12 cellular contexts compared by ENCODE assay signal in the genomic region with DNA sequence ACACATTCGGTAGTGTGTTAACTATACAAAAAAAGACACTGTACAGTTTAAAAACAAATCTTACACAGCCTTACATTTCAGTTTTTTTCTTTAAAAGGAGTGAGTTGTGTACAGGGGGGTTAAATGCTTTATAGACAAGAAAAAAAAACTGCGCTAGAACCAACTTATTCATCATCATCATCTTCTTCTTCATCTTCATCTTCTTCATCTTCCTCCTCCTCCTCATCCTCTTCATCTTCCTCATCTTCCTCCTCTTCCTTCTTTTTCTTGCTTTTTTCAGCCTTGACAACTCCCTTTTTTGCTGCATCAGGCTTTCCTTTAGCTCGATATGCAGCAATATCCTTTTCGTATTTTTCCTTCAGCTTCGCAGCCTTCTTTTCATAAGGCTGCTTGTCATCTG. TPM values are rescaled to one million over a fixed set of nuclear protein-coding genes. Genes with fewer than 3 reads are reported as not detected.
DNase-seq lines count a peak whose midpoint lies in the region; ATAC-seq, FAIRE-seq and TF ChIP-seq lines count a peak whose summit lies in the region.
"Not testable (repeated sequence)": the region's sequence is repeated elsewhere in the genome, so short reads cannot be mapped to it uniquely, and the experiment has no call there.
"Had no signal": no experiment of that assay in that cellular context is flagged by ENCODE, and none has a peak within 500 bp of the region (broad histone marks: within the 10 kb centered on the region; RNA-seq: fewer than 3 reads in every experiment).

No MANE protein-coding gene starts in this region.

- H3K4me3 ChIP-seq in A673 (ENCODE audit: low read depth, low read length, poor library complexity, severe bottlenecking); HEK293 (ENCODE audit: low read depth, low read length); OCI-LY7 (ENCODE audit: low read depth, low read length, poor library complexity, severe bottlenecking); PC-9; GM12878; endothelial cell of umbilical vein (replicated peaks in 1 of 3; ENCODE audit: insufficient read depth in 1 of 3, low read depth in 1 of 3, low read length in 3 of 3): not testable (repeated sequence)

- H3K4me1 ChIP-seq in A673 (ENCODE audit: insufficient read depth, low read length, poor library complexity, severe bottlenecking); HEK293 (ENCODE audit: control insufficient read depth, insufficient read depth, low read length); OCI-LY7 (ENCODE audit: insufficient read depth, low read length, poor library complexity, severe bottlenecking); PC-9 (replicated peaks; ENCODE audit: insufficient read depth); GM12878 (ENCODE audit: control insufficient read depth, insufficient read depth, low read length); endothelial cell of umbilical vein (ENCODE audit: control insufficient read depth, extremely low read depth, insufficient read depth, low read length): not testable (repeated sequence)

- DNase-seq in A673 (ENCODE audit: low spot score); Calu3; OCI-LY7 (ENCODE audit: low spot score); PC-9; GM12878 (ENCODE audit: low read depth, low spot score); MCF 10A (ENCODE audit: unreplicated experiment); endothelial cell of umbilical vein (ENCODE audit: low read depth, low spot score): not testable (repeated sequence)

- RAD21 ChIA-PET in GM12878 (lab: Charles Lee; ENCODE audit: unreplicated experiment), result not testable (repeated sequence)

- not testable (repeated sequence) for ATAC-seq in GM12878

- not testable (repeated sequence) for H3K4me3 Mint-ChIP-seq in Calu3 (ENCODE audit: low read depth, unreplicated experiment); MCF 10A (ENCODE audit: unreplicated experiment)

- not testable (repeated sequence) for H3K9ac ChIP-seq in GM12878 (ENCODE audit: control insufficient read depth, insufficient read depth, low read length); endothelial cell of umbilical vein (replicated peaks; ENCODE audit: extremely low read depth, insufficient read depth, low read length)

- H3K9me2 ChIP-seq in OCI-LY7 (ENCODE audit: insufficient read depth, low read length); PC-9 (ENCODE audit: insufficient read depth): not testable (repeated sequence)

- H3K9me1 ChIP-seq in endothelial cell of umbilical vein (replicated peaks; ENCODE audit: control insufficient read depth, extremely low read depth, insufficient read depth, low read length), result not testable (repeated sequence)

- H3K4me2 ChIP-seq in OCI-LY7 (ENCODE audit: low read length); PC-9; GM12878 (ENCODE audit: control insufficient read depth, insufficient read depth); endothelial cell of umbilical vein (ENCODE audit: insufficient read depth, low read length): not testable (repeated sequence)

- CTCF ChIA-PET in A673 (lab: Charles Lee); Calu3 (lab: Charles Lee); HEK293 (lab: Yijun Ruan, JAX); OCI-LY7 (lab: Charles Lee; ENCODE audit: unreplicated experiment); PC-9 (lab: Charles Lee); GM12878 (lab: Yijun Ruan, JAX); MCF 10A (lab: Yijun Ruan, JAX); endothelial cell of umbilical vein (lab: Charles Lee): not testable (repeated sequence)

- H3K4me1 Mint-ChIP-seq in Calu3 (ENCODE audit: low read depth, unreplicated experiment); MCF 10A (ENCODE audit: insufficient read depth, unreplicated experiment): not testable (repeated sequence)

- in situ Hi-C loops in GM12878 (cut with MboI), result not testable (repeated sequence)

- POLR2A ChIA-PET in A673 (lab: Charles Lee; ENCODE audit: low non-redundant PET); HEK293 (lab: Yijun Ruan, JAX); OCI-LY7 (lab: Charles Lee); PC-9 (lab: Charles Lee; ENCODE audit: unreplicated experiment); GM12878 (lab: Charles Lee); MCF 10A (lab: Yijun Ruan, JAX); endothelial cell of umbilical vein (lab: Charles Lee): not testable (repeated sequence)

- H3K27me3 Mint-ChIP-seq in Calu3 (ENCODE audit: unreplicated experiment); MCF 10A (ENCODE audit: insufficient read depth, unreplicated experiment): not testable (repeated sequence)

- TF ChIP-seq RAD21 in GM12878 (IDR thresholded peaks at IDR 0.05; ENCODE audit: insufficient read depth, low read depth, low read length), result not testable (repeated sequence)

- H3K9me3 Mint-ChIP-seq in Calu3 (ENCODE audit: low read depth, unreplicated experiment) (peaks cover 13% of the 10 kb centered on the region), MCF 10A (ENCODE audit: unreplicated experiment) (peaks cover 15% of the 10 kb centered on the region)

- dilution Hi-C loops in endothelial cell of umbilical vein (cut with MboI; ENCODE audit: extremely low pct_ligation_motif_present, low sequenced_read_pairs), result not testable (repeated sequence)

- H3K27ac Mint-ChIP-seq in Calu3 (ENCODE audit: unreplicated experiment); MCF 10A (ENCODE audit: low read depth, unreplicated experiment): not testable (repeated sequence)

- H3K27ac ChIP-seq in A673 (ENCODE audit: low read depth, low read length, poor library complexity, severe bottlenecking); HEK293 (ENCODE audit: extremely low read depth, low read depth, low read length); OCI-LY7 (ENCODE audit: low read depth, low read length, poor library complexity, severe bottlenecking); PC-9; GM12878 (ENCODE audit: control insufficient read depth, insufficient read depth); endothelial cell of umbilical vein (ENCODE audit: insufficient read depth, low read depth, low read length): not testable (repeated sequence)

- H3F3A ChIP-seq in PC-9 (ENCODE audit: insufficient read depth, low read depth), result not testable (repeated sequence)

- not testable (repeated sequence) for H3K36me3 Mint-ChIP-seq in Calu3 (ENCODE audit: insufficient read depth, unreplicated experiment); MCF 10A (ENCODE audit: insufficient read depth, unreplicated experiment)

- not testable (repeated sequence) for H3K9me3 ChIP-seq in A673 (ENCODE audit: low read depth, low read length, poor library complexity, severe bottlenecking); HEK293 (ENCODE audit: control insufficient read depth, insufficient read depth, low read depth, low read length); OCI-LY7 (ENCODE audit: low read length); PC-9 (ENCODE audit: insufficient read depth, low read depth); GM12878 (replicated peaks; ENCODE audit: control insufficient read depth, insufficient read depth, low read length); endothelial cell of umbilical vein (replicated peaks; ENCODE audit: control insufficient read depth, insufficient read depth, low read length)

- intact Hi-C loops in A673 (cut with micrococcal nuclease; ENCODE audit: unreplicated experiment); Calu3 (cut with micrococcal nuclease; ENCODE audit: unreplicated experiment); OCI-LY7 (cut with micrococcal nuclease; ENCODE audit: unreplicated experiment); PC-9 (cut with micrococcal nuclease; ENCODE audit: unreplicated experiment); GM12878 (cut with micrococcal nuclease; ENCODE audit: unreplicated experiment); MCF 10A (cut with micrococcal nuclease); endothelial cell of umbilical vein (cut with micrococcal nuclease): not testable (repeated sequence)

- not testable (repeated sequence) for TF ChIP-seq POLR2A in GM12878 (IDR thresholded peaks at IDR 0.05; ENCODE audit: low read depth, low read length); endothelial cell of umbilical vein (IDR thresholded peaks at IDR 0.05; ENCODE audit: low read depth, low read length)

- H4K20me1 ChIP-seq in OCI-LY7 (ENCODE audit: insufficient read depth, low read length); PC-9 (ENCODE audit: insufficient read depth); GM12878 (ENCODE audit: control insufficient read depth, insufficient read depth); endothelial cell of umbilical vein (replicated peaks; ENCODE audit: control insufficient read depth, extremely low read depth, insufficient read depth, low read length): not testable (repeated sequence)

- H3K36me3 ChIP-seq in A673 (ENCODE audit: insufficient read depth, low read length, poor library complexity, severe bottlenecking); HEK293 (ENCODE audit: control insufficient read depth in 2 of 2, insufficient read depth in 1 of 2, low read length in 2 of 2); OCI-LY7 (ENCODE audit: insufficient read depth, low read length); GM12878 (ENCODE audit: control insufficient read depth in 2 of 2, insufficient read depth in 2 of 2, low read length in 1 of 2); endothelial cell of umbilical vein (ENCODE audit: control insufficient read depth in 2 of 2, extremely low read depth in 1 of 2, insufficient read depth in 2 of 2, low read length in 2 of 2): not testable (repeated sequence)
- peaks cover 15% of the 10 kb centered on the region for H3K36me3 ChIP-seq in PC-9 (ENCODE audit: low read depth)

- not testable (repeated sequence) for FAIRE-seq in GM12878 (lab: Jason Lieb, UNC); endothelial cell of umbilical vein (lab: Jason Lieb, UNC)

- 93% methylated on average over 2 of the region's 5 CpGs for WGBS in GM12878 (ENCODE audit: insufficient coverage, insufficient replicate concordance, low lambda C conversion rate, missing lambda C conversion rate)

- BruUV-seq in A673 (replicated peaks; lab: Mats Ljungman, UMichigan) (TSS peak; percentile 100), Calu3 (replicated peaks; lab: Mats Ljungman, UMichigan) (TSS peak; percentile 100), OCI-LY7 (replicated peaks; lab: Mats Ljungman, UMichigan) (TSS peak; percentile 100), PC-9 (replicated peaks; lab: Mats Ljungman, UMichigan) (TSS peak; percentile 100), GM12878 (replicated peaks; lab: Mats Ljungman, UMichigan) (TSS peak; percentile 100), MCF 10A (replicated peaks; lab: Mats Ljungman, UMichigan) (TSS peak; percentile 100), endothelial cell of umbilical vein (replicated peaks; lab: Mats Ljungman, UMichigan) (TSS peak; percentile 100)

- H3K79me2 ChIP-seq in OCI-LY7 (ENCODE audit: insufficient read depth, low read depth, low read length); PC-9 (ENCODE audit: low read depth); GM12878 (ENCODE audit: control insufficient read depth, insufficient read depth, low read length); endothelial cell of umbilical vein (ENCODE audit: control insufficient read depth, insufficient read depth, low read length): not testable (repeated sequence)

- TF ChIP-seq EP300 in GM12878 (IDR thresholded peaks at IDR 0.05; ENCODE audit: borderline replicate concordance in 1 of 2, control insufficient read depth in 1 of 2, low read depth in 2 of 2, low read length in 2 of 2), result not testable (repeated sequence)

- not testable (repeated sequence) for H2AFZ ChIP-seq in OCI-LY7 (ENCODE audit: low read length); PC-9; GM12878 (ENCODE audit: control insufficient read depth, low read depth, low read length); endothelial cell of umbilical vein (ENCODE audit: low read depth, low read length)

- not testable (repeated sequence) for H3K27me3 ChIP-seq in A673 (replicated peaks; ENCODE audit: insufficient read depth, low read depth, low read length, poor library complexity); PC-9 (ENCODE audit: insufficient read depth, low read depth); GM12878 (replicated peaks in 1 of 2; ENCODE audit: control insufficient read depth in 2 of 2, insufficient read depth in 2 of 2, low read length in 1 of 2); endothelial cell of umbilical vein (ENCODE audit: control insufficient read depth in 2 of 2, insufficient read depth in 2 of 2, low read length in 2 of 2)

- not testable (repeated sequence) for TF ChIP-seq CTCF in A673 (conservative IDR thresholded peaks at IDR 0.05; ENCODE audit: low read depth, low read length); Calu3 (IDR thresholded peaks at IDR 0.05; ENCODE audit: unreplicated experiment); HEK293 (tag by site-specific recombination; IDR thresholded peaks at IDR 0.05); OCI-LY7 (conservative IDR thresholded peaks at IDR 0.05; ENCODE audit: low read length); PC-9 (conservative IDR thresholded peaks at IDR 0.05); GM12878 (IDR thresholded peaks at IDR 0.05 in 2 of 3, conservative IDR thresholded peaks at IDR 0.05 in 1 of 3; ENCODE audit: control insufficient read depth in 2 of 3, extremely low read depth in 1 of 3, insufficient read depth in 1 of 3, low read depth in 3 of 3, low read length in 3 of 3); MCF 10A (IDR thresholded peaks at IDR 0.05; ENCODE audit: unreplicated experiment); endothelial cell of umbilical vein (IDR thresholded peaks at IDR 0.05; ENCODE audit: extremely low read depth in 1 of 2, insufficient read depth in 1 of 2, low read depth in 1 of 2, low read length in 2 of 2)

- SMC1A ChIA-PET in GM12878 (lab: Charles Lee; ENCODE audit: uncharacterized antibody, unreplicated experiment), result not testable (repeated sequence)

RNA-seq across cellular contexts. Expression of gene THSD4, which starts 49.3 kb away (rescaled TPM):
- total RNA-seq in A673 (2021), result 2.4 and 3.5 TPM in 2 replicates
- total RNA-seq in Calu3 (2022), result 24.2 and 29.6 TPM in 2 replicates
- total RNA-seq in OCI-LY7 (2014; rRNA removed; shearing (Covaris generic)), result not detected in 2 replicates
- total RNA-seq in OCI-LY7 (2022), result not detected in 2 replicates
- total RNA-seq in PC-9 (2021), result 29.3 and 33.1 TPM in 2 replicates
- not detected in 2 replicates for total RNA-seq in GM12878 (2013; cell fraction: nucleolus; rRNA removed)
- 0.27 TPM in 1 of 2 replicates, not detected in the other for total RNA-seq in GM12878 (2014; rRNA removed)
- total RNA-seq in GM12878 (2014; rRNA removed; fragmentation: Illumina TruSeq; extraction: Trizol), result 0.05 TPM in 1 of 2 replicates, not detected in the other
- 0.03 and 0.13 TPM in 2 replicates for total RNA-seq in GM12878 (2021)
- polyA plus RNA-seq in GM12878 (2011; ENCODE audit: low read depth), result not detected
- polyA plus RNA-seq in GM12878 (2011; rRNA removed), result 0.05 TPM in 1 of 2 replicates, not detected in the other
- 0.03 and 0.06 TPM in 2 replicates for polyA plus RNA-seq in GM12878 (2011; cell fraction: cytosol; rRNA removed)
- 0.04 TPM in 1 of 2 replicates, not detected in the other for polyA plus RNA-seq in GM12878 (2011; cell fraction: nucleus; rRNA removed)
- 0.01 TPM in 1 of 2 replicates, not detected in the other for polyA plus RNA-seq in GM12878 (2012)
- polyA plus RNA-seq in GM12878 (2014; fragmentation: Illumina TruSeq; extraction: Trizol), result 0.04 TPM in 1 of 2 replicates, not detected in the other
- not detected for polyA plus RNA-seq in GM12878 (2014; fragmentation: Nextera tagmentation; extraction: Ambion mirVana)
- not detected in 2 replicates for polyA plus RNA-seq in GM12878 (2014; rRNA removed)
- not detected for polyA plus RNA-seq in GM12878 (2016; fragmentation: Nextera tagmentation; extraction: Ambion mirVana)
- polyA minus RNA-seq in GM12878 (2011; rRNA and poly(A)+ RNA removed), result 0.15 and 0.51 TPM in 2 replicates
- 0.40 and 0.42 TPM in 2 replicates for polyA minus RNA-seq in GM12878 (2011; cell fraction: cytosol; rRNA and poly(A)+ RNA removed)
- 0.24 and 0.77 TPM in 2 replicates for polyA minus RNA-seq in GM12878 (2011; cell fraction: nucleus; rRNA and poly(A)+ RNA removed)
- total RNA-seq in MCF 10A (2022), result 36.3 and 38.2 TPM in 2 replicates
- 20.2 and 25.4 TPM in 2 replicates for total RNA-seq in endothelial cell of umbilical vein
- 9.9 and 10.0 TPM in 2 replicates for polyA plus RNA-seq in endothelial cell of umbilical vein
- polyA plus RNA-seq in endothelial cell of umbilical vein (2011; cell fraction: cytosol; rRNA removed), result 8.6 and 9.4 TPM in 2 replicates
- polyA plus RNA-seq in endothelial cell of umbilical vein (2011; cell fraction: nucleus; rRNA removed), result 11.1 and 11.9 TPM in 2 replicates
- polyA plus RNA-seq in endothelial cell of umbilical vein (2012), result 10.6 and 16.5 TPM in 2 replicates
- 19.6 and 22.7 TPM in 2 replicates for polyA minus RNA-seq in endothelial cell of umbilical vein
- 2.5 TPM for polyA minus RNA-seq in endothelial cell of umbilical vein (2011; cell fraction: cytosol; rRNA and poly(A)+ RNA removed)
- polyA minus RNA-seq in endothelial cell of umbilical vein (2011; cell fraction: nucleus; rRNA and poly(A)+ RNA removed), result 25.1 and 28.5 TPM in 2 replicates
- total RNA-seq: CD4-positive, alpha-beta memory T cell; CD4-positive, CD25-positive, alpha-beta regulatory T cell; CD8-positive, alpha-beta memory T cell had no signal
- polyA plus RNA-seq: CD14-positive monocyte; CD4-positive, alpha-beta memory T cell; CD4-positive, CD25-positive, alpha-beta regulatory T cell; CD8-positive, alpha-beta memory T cell had no signal
